In genomic region chr17:41527076-41528023, GRCh38 we compare ENCODE assay signal across 1 cellular context.
A peak's percentile ranks its signal among the peaks of the same experiment; 100 is the strongest.
TF ChIP-seq lines count a peak whose summit lies in the region.

No MANE protein-coding gene starts in this region.

TF ChIP-seq in HepG2, 621 proteins besides CTCF, POLR2A, EP300 and RAD21 (continues in another document):
- TF ChIP-seq EEA1 (CRISPR knock-in tag; IDR thresholded peaks at IDR 0.05; ENCODE audit: borderline replicate concordance): peak; percentile 19; the same call in 1 of the 2 replicates
- 0 out of 2 replicates have a peak, but pooled peaks have one; percentile 51 for TF ChIP-seq ZNF468 (CRISPR knock-in tag; IDR thresholded peaks at IDR 0.05)
- TF ChIP-seq MEIS1 (CRISPR knock-in tag; IDR thresholded peaks at IDR 0.05; ENCODE audit: borderline replicate concordance): 0 out of 2 replicates have a peak, but pooled peaks have one; percentile 29
- no peak for TF ChIP-seq ZBTB14 (CRISPR knock-in tag; IDR thresholded peaks at IDR 0.05)
- TF ChIP-seq ZNF335 (CRISPR knock-in tag; IDR thresholded peaks at IDR 0.05): peak; percentile 9; the same call in 1 of the 2 replicates
- TF ChIP-seq ZNF788 (CRISPR knock-in tag; IDR thresholded peaks at IDR 0.05; ENCODE audit: borderline replicate concordance): peak; percentile 50; the same call in 1 of the 2 replicates
- TF ChIP-seq AFF4 (CRISPR knock-in tag; IDR thresholded peaks at IDR 0.05): peak; percentile 70; the same call in 1 of the 2 replicates
- 0 out of 2 replicates have a peak, but pooled peaks have one; percentile 7 for TF ChIP-seq ZNF83 (CRISPR knock-in tag; IDR thresholded peaks at IDR 0.05; ENCODE audit: borderline replicate concordance)
- no peak for TF ChIP-seq NFE2 (CRISPR knock-in tag; IDR thresholded peaks at IDR 0.05)
- peak; percentile 48; the same call in 1 of the 2 replicates for TF ChIP-seq ZNF44 (CRISPR knock-in tag; IDR thresholded peaks at IDR 0.05)
- no peak for TF ChIP-seq RXRA (CRISPR knock-in tag; IDR thresholded peaks at IDR 0.05)
- 0 out of 2 replicates have a peak, but pooled peaks have one; percentile 10 for TF ChIP-seq THAP7 (CRISPR knock-in tag; IDR thresholded peaks at IDR 0.05)
- no peak for TF ChIP-seq ZNF543 (CRISPR knock-in tag; IDR thresholded peaks at IDR 0.05)
- 0 out of 2 replicates have a peak, but pooled peaks have one; percentile 85 for TF ChIP-seq ZIK1 (CRISPR knock-in tag; IDR thresholded peaks at IDR 0.05; ENCODE audit: borderline replicate concordance, low read depth)
- peak; percentile 29; the same call in 1 of the 2 replicates for TF ChIP-seq NR0B2 (CRISPR knock-in tag; IDR thresholded peaks at IDR 0.05)
- peak; percentile 29 for TF ChIP-seq SRSF1 (optimal IDR thresholded peaks at IDR 0.05; ENCODE audit: low read depth, low read length)
- no peak for TF ChIP-seq LCORL (IDR thresholded peaks at IDR 0.05)
- TF ChIP-seq LCORL (CRISPR knock-in tag; IDR thresholded peaks at IDR 0.05): 0 out of 2 replicates have a peak, but pooled peaks have one; percentile 11
- no peak for TF ChIP-seq ZNF713 (CRISPR knock-in tag; IDR thresholded peaks at IDR 0.05)
- peak; percentile 51; the same call in 1 of the 2 replicates for TF ChIP-seq ZNF772 (CRISPR knock-in tag; IDR thresholded peaks at IDR 0.05)
- TF ChIP-seq AGO2 (optimal IDR thresholded peaks at IDR 0.05; ENCODE audit: low read depth, low read length): peak; percentile 80
- peak; percentile 90; the same call in 1 of the 2 replicates for TF ChIP-seq ZSCAN31 (CRISPR knock-in tag; IDR thresholded peaks at IDR 0.05; ENCODE audit: low read depth)
- TF ChIP-seq MAZ (IDR thresholded peaks at IDR 0.05; ENCODE audit: borderline replicate concordance, low read depth, low read length): no peak
- 0 out of 2 replicates have a peak, but pooled peaks have one; percentile 71 for TF ChIP-seq MAZ (CRISPR knock-in tag; IDR thresholded peaks at IDR 0.05; ENCODE audit: low read depth)
- peak; percentile 55; the same call in 1 of the 2 replicates for TF ChIP-seq UBTF (CRISPR knock-in tag; IDR thresholded peaks at IDR 0.05)
- TF ChIP-seq THAP9 (CRISPR knock-in tag; IDR thresholded peaks at IDR 0.05; ENCODE audit: borderline replicate concordance): peak; percentile 81
- TF ChIP-seq GLI4 (CRISPR knock-in tag; IDR thresholded peaks at IDR 0.05; ENCODE audit: borderline replicate concordance): peak; percentile 77; the same call in 1 of the 2 replicates
- TF ChIP-seq ZNF768 (CRISPR knock-in tag; IDR thresholded peaks at IDR 0.05): no peak
- peak; percentile 68; the same call in 1 of the 2 replicates for TF ChIP-seq ZNF569 (CRISPR knock-in tag; IDR thresholded peaks at IDR 0.05; ENCODE audit: borderline replicate concordance)
- peak; percentile 72 for TF ChIP-seq KDM5B (CRISPR knock-in tag; IDR thresholded peaks at IDR 0.05; ENCODE audit: borderline replicate concordance)
- peak; percentile 76 for TF ChIP-seq ZNF333 (CRISPR knock-in tag; IDR thresholded peaks at IDR 0.05; ENCODE audit: borderline replicate concordance)
- peak in 1 of 2 experiments; percentile 43; a peak in 1 of 4 replicates for TF ChIP-seq HMGXB4 (CRISPR knock-in tag; IDR thresholded peaks at IDR 0.05; ENCODE audit: borderline replicate concordance in 1 of 2, low read depth in 1 of 2)
- TF ChIP-seq NFAT5 (CRISPR knock-in tag; IDR thresholded peaks at IDR 0.05): peak; percentile 23; the same call in 1 of the 2 replicates
- 0 out of 2 replicates have a peak, but pooled peaks have one; percentile 2 for TF ChIP-seq YEATS2 (CRISPR knock-in tag; IDR thresholded peaks at IDR 0.05; ENCODE audit: borderline replicate concordance)
- TF ChIP-seq HIVEP1 (CRISPR knock-in tag; IDR thresholded peaks at IDR 0.05): peak; percentile 40; the same call in 1 of the 2 replicates
- 0 out of 2 replicates have a peak, but pooled peaks have one; percentile 20 for TF ChIP-seq ZNF225 (CRISPR knock-in tag; IDR thresholded peaks at IDR 0.05)
- 0 out of 2 replicates have a peak, but pooled peaks have one; percentile 40 for TF ChIP-seq NCOA1 (CRISPR knock-in tag; IDR thresholded peaks at IDR 0.05)
- TF ChIP-seq ZNF558 (CRISPR knock-in tag; IDR thresholded peaks at IDR 0.05; ENCODE audit: borderline replicate concordance): no peak; the same call in 1 of the 2 replicates
- 0 out of 2 replicates have a peak, but pooled peaks have one; percentile 43 for TF ChIP-seq KMT2B (CRISPR knock-in tag; IDR thresholded peaks at IDR 0.05)
- peak; percentile 58; the same call in 1 of the 2 replicates for TF ChIP-seq SP5 (CRISPR knock-in tag; IDR thresholded peaks at IDR 0.05; ENCODE audit: borderline replicate concordance, low read depth)
- TF ChIP-seq TBL1XR1 (IDR thresholded peaks at IDR 0.05; ENCODE audit: borderline replicate concordance, low read length, partially characterized antibody): no peak
